In the genomic region with DNA sequence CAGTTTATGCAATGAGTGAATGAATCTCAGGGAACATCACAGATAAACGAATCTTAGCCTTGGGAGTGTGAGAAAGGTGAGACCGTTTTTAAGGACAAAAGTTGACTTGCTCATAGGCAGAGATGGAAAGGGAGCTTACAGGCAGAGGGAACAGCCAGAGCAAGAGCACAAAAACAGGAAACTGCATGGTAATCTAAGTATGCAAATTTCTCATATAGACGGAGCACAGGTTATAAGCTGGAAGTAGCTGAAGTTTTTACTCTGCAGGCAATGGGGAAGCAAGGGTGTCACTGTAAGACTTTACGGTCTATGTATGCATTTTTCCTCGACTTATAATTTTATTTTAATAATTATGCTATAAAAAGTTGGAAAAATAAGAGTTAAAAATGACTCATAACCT, we compare ENCODE assay signal across 19 cellular contexts. TPM values are rescaled to one million over a fixed set of nuclear protein-coding genes. Genes with fewer than 3 reads are reported as not detected.
A peak's percentile ranks its signal among the peaks of the same experiment; 100 is the strongest.
DNase-seq lines count a peak whose midpoint lies in the region; ATAC-seq and TF ChIP-seq lines count a peak whose summit lies in the region.
"Had no signal": no experiment of that assay in that cellular context is flagged by ENCODE, and none has a peak within 500 bp of the region (broad histone marks: within the 10 kb centered on the region; RNA-seq: fewer than 3 reads in every experiment).

No MANE protein-coding gene starts in this region.

- no peak overlapping the region for H3K9ac ChIP-seq in endodermal cell (ENCODE audit: extremely low read depth, low read length, poor library complexity, severe bottlenecking)
- H3K9ac ChIP-seq in PC-3 (ENCODE audit: low read length): no peak overlapping the region
- H3K9ac ChIP-seq: KMS-11 had no signal

- no peaks in the 10 kb centered on the region for H3F3A ChIP-seq in PC-3 (ENCODE audit: low read length, unreplicated experiment)

- H3K4me2 ChIP-seq in PC-3 (ENCODE audit: low read length): no peak overlapping the region
- H3K4me2 ChIP-seq: KMS-11 had no signal

- no peak for DNase-seq in endodermal cell
- DNase-seq in PC-3: no peak
- DNase-seq in MCF 10A (ENCODE audit: unreplicated experiment): no peak
- DNase-seq: amygdala, colonic mucosa, hypothalamus, NCI-H1694 treated with DMSO at 0.1 percent for 48 hours, NCI-H82, nucleus accumbens, SJCRH30, small intestine had no signal

- CTCF ChIA-PET in PC-3 (lab: Charles Lee): no interaction called here
- CTCF ChIA-PET in MCF 10A (lab: Yijun Ruan, JAX): interaction anchor here (0.7 kb wide), 2 partner anchors 39 to 229 kb away, joined by 3 read pairs; no protein-coding TSS in a partner anchor

- H3K27me3 ChIP-seq in endodermal cell (ENCODE audit: control insufficient read depth, insufficient read depth, low read length, poor library complexity, severe bottlenecking) (no peaks in the 10 kb centered on the region), PC-3 (ENCODE audit: low read length) (no peaks in the 10 kb centered on the region)
- H3K27me3 ChIP-seq: colonic mucosa, SJCRH30 had no signal

- POLR2A ChIA-PET in PC-3 (lab: Charles Lee; ENCODE audit: unreplicated experiment): no interaction called here
- POLR2A ChIA-PET in MCF 10A (lab: Yijun Ruan, JAX): no interaction called here

- H3K36me3 ChIP-seq in endodermal cell (ENCODE audit: control insufficient read depth, insufficient read depth, low read length) (peaks cover 52% of the 10 kb centered on the region), PC-3 (ENCODE audit: low read depth, low read length) (peaks cover 17% of the 10 kb centered on the region)
- H3K36me3 ChIP-seq: colonic mucosa had no signal

- no peak overlapping the region for H3K27ac ChIP-seq in endodermal cell (ENCODE audit: low read depth, low read length)
- H3K27ac ChIP-seq in PC-3 (ENCODE audit: low read length): no peak overlapping the region
- H3K27ac ChIP-seq: colonic mucosa, KMS-11, SJCRH30, thoracic aorta had no signal

- no peak overlapping the region for H3K4me3 ChIP-seq in endodermal cell (ENCODE audit: low read length)
- no peak overlapping the region for H3K4me3 ChIP-seq in PC-3 (ENCODE audit: low read length)
- H3K4me3 ChIP-seq: colonic mucosa, SJCRH30, thoracic aorta had no signal

- no TSS peak for BruUV-seq in PC-3 (replicated peaks; lab: Mats Ljungman, UMichigan)
- no TSS peak for BruUV-seq in MCF 10A (replicated peaks; lab: Mats Ljungman, UMichigan)

- no peaks in the 10 kb centered on the region for H3K79me2 ChIP-seq in PC-3 (ENCODE audit: low read length)

- H3K27ac Mint-ChIP-seq in endodermal cell (peak overlapping the region; percentile 15), MCF 10A (ENCODE audit: low read depth, unreplicated experiment) (no peak overlapping the region)

- intact Hi-C loops in PC-3 (cut with micrococcal nuclease): no loop called here
- intact Hi-C loops in MCF 10A (cut with micrococcal nuclease): no loop called here

- no peaks in the 10 kb centered on the region for H3K4me1 Mint-ChIP-seq in endodermal cell
- no peaks in the 10 kb centered on the region for H3K4me1 Mint-ChIP-seq in MCF 10A (ENCODE audit: insufficient read depth, unreplicated experiment)

- no peaks in the 10 kb centered on the region for H3K27me3 Mint-ChIP-seq in endodermal cell (ENCODE audit: insufficient read depth)
- no peaks in the 10 kb centered on the region for H3K27me3 Mint-ChIP-seq in MCF 10A (ENCODE audit: insufficient read depth, unreplicated experiment)

- ATAC-seq in GM18499 (IDR thresholded peaks at IDR 0.05; ENCODE audit: insufficient read depth, unreplicated experiment) (peak; percentile 35), GM21447 (IDR thresholded peaks at IDR 0.05; ENCODE audit: unreplicated experiment) (peak; percentile 54), HG03565 (IDR thresholded peaks at IDR 0.05; ENCODE audit: unreplicated experiment) (peak; percentile 39), PC-3 (no peak), GM21367 (IDR thresholded peaks at IDR 0.05; ENCODE audit: unreplicated experiment) (no peak), HG03108 (IDR thresholded peaks at IDR 0.05; ENCODE audit: unreplicated experiment) (no peak)

- peaks cover 36% of the 10 kb centered on the region for H3K36me3 Mint-ChIP-seq in endodermal cell (ENCODE audit: low read depth)
- H3K36me3 Mint-ChIP-seq in MCF 10A (ENCODE audit: insufficient read depth, unreplicated experiment): peaks cover 52% of the 10 kb centered on the region

- H3K4me1 ChIP-seq in endodermal cell (ENCODE audit: control insufficient read depth, insufficient read depth, low read length) (no peaks in the 10 kb centered on the region), PC-3 (ENCODE audit: insufficient read depth, low read length) (no peaks in the 10 kb centered on the region)
- H3K4me1 ChIP-seq: colonic mucosa, SJCRH30 had no signal

- no peaks in the 10 kb centered on the region for H4K20me1 ChIP-seq in PC-3 (ENCODE audit: low read length)

- H3K9me3 Mint-ChIP-seq in endodermal cell (no peaks in the 10 kb centered on the region), MCF 10A (ENCODE audit: unreplicated experiment) (no peaks in the 10 kb centered on the region)
- H3K9me3 Mint-ChIP-seq: CD14-positive monocyte had no signal

- H3K9me3 ChIP-seq in endodermal cell (ENCODE audit: control insufficient read depth, low read length) (no peaks in the 10 kb centered on the region), PC-3 (ENCODE audit: low read length) (no peaks in the 10 kb centered on the region)
- H3K9me3 ChIP-seq: colonic mucosa, SJCRH30, thoracic aorta had no signal

- WGBS in endodermal cell (ENCODE audit: insufficient coverage in 1 of 2, insufficient read length in 1 of 2), 2 experiments: 72 to 79% methylated on average over 2 to 3 of the region's 5 CpGs

- no peak for TF ChIP-seq CTCF in endodermal cell (conservative IDR thresholded peaks at IDR 0.05)
- TF ChIP-seq CTCF in PC-3 (conservative IDR thresholded peaks at IDR 0.05; ENCODE audit: low read depth, low read length): no peak
- no peak for TF ChIP-seq CTCF in MCF 10A (IDR thresholded peaks at IDR 0.05; ENCODE audit: unreplicated experiment)

- no peaks in the 10 kb centered on the region for H3K9me2 ChIP-seq in PC-3 (replicated peaks; ENCODE audit: low read length)

- H2AFZ ChIP-seq in PC-3 (ENCODE audit: low read length): no peak overlapping the region

- no peak overlapping the region for H3K4me3 Mint-ChIP-seq in endodermal cell
- H3K4me3 Mint-ChIP-seq in MCF 10A (ENCODE audit: unreplicated experiment): no peak overlapping the region
- H3K4me3 Mint-ChIP-seq: CD14-positive monocyte had no signal

RNA-seq across cellular contexts. Expression of a gene that starts 44.8 kb away (rescaled TPM):
- total RNA-seq in endodermal cell (10 to 100 TPM; 44.0 to 50.6 TPM), PC-3 (2014; rRNA removed) (12.9 and 18.9 TPM in 2 replicates), MCF 10A (2022) (24.9 and 25.3 TPM in 2 replicates)
- 17.1 TPM for polyA plus RNA-seq in endodermal cell (2013, experiment 1 of 2)
- 16.8 TPM for polyA plus RNA-seq in endodermal cell (2013, experiment 2 of 2)

Comparison
In these comparisons a context has a peak if more than half of its experiments do, and no peak if none do; other contexts are left out.
1. ATAC-seq: peak in GM18499 (single experiment), GM21447 (single experiment) and HG03565 (single experiment); none in PC-3 (single experiment), GM21367 (single experiment) and HG03108 (single experiment).